8 cellular contexts compared by ENCODE assay signal in the genomic region with DNA sequence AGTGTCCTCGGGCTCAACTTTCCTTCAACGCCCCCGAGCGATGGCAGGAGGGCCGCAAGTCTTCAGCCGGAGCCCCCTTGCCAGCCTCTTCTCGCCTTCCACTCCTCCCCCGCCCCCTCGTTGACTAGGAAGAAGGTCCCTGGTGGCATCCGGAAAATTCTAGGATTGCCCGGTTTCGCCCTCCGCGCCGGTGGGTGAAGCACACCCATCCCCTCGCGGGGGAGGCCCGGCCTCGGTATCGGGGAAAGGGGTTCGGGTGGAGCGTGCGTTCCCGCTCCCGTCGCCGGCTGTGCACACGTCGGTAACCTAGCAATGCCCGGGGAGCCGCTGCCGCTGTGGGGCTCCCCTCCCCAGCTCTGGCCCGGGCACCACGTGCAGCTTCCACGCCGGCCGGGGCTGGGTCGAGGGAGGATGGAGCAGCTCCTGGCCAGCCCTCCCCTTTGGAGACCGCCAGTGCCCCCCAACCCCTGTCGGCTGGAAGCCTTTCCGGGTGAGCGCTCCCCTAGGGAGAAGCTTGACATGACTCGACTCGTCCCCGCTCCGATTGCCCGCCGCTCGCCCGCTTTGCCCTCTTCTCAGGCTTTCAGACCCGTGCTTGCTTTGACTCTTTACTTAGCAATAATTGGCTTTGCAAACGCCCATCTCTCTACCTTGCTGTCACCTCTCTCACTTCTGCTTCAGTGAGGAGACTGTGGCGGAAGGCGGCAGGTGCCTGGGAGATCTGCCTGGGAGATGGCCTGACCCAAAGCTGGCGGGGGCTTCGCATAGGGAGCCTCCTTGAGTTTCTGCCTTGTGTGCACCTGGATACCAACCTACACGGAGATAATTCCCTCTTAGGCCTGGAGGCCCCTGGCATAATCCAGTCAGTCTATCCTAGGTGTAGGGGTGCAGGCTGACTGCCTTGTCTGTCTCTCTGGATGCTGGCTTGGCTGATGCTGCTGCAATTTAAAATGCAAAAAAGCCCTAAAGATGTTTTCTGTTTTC. TPM values are rescaled to one million over a fixed set of nuclear protein-coding genes. Genes with fewer than 3 reads are reported as not detected.
DNase-seq lines count a peak whose midpoint lies in the region; ATAC-seq and TF ChIP-seq lines count a peak whose summit lies in the region.

No MANE protein-coding gene starts in this region.

- no peak for TF ChIP-seq CTCF in WTC11 (IDR thresholded peaks at IDR 0.05)

- H3K27me3 Mint-ChIP-seq in WTC11 (ENCODE audit: low read depth): peaks cover 66% of the 10 kb centered on the region

- peak overlapping the region; percentile 80 for H3K4me3 Mint-ChIP-seq in WTC11

- ATAC-seq in WTC11 (peak; percentile 4; the same call in 1 of the 2 replicates), left cardiac atrium (peak; percentile 54 to 60), GM18498 (IDR thresholded peaks at IDR 0.05; ENCODE audit: unreplicated experiment) (no peak), HG03025 (IDR thresholded peaks at IDR 0.05; ENCODE audit: low FRiP score, unreplicated experiment) (no peak)

- H3K36me3 Mint-ChIP-seq in WTC11: no peaks in the 10 kb centered on the region

- POLR2A ChIA-PET in WTC11 (lab: Charles Lee): interaction anchor here (1.2 kb wide), 1 partner anchor 13 kb away, joined by 3 read pairs; no protein-coding TSS in a partner anchor

- no peaks in the 10 kb centered on the region for H3K9me3 Mint-ChIP-seq in WTC11

- no peak overlapping the region for H3K9ac ChIP-seq in rectal smooth muscle tissue (ENCODE audit: low read length)

- intact Hi-C loops in left cardiac atrium (cut with DNase I): loop anchor here in 1 of 2 donors (10.0 kb wide), 1 partner anchor 201 kb away; no protein-coding TSS in a partner anchor

- H3K4me1 Mint-ChIP-seq in WTC11: peaks cover 15% of the 10 kb centered on the region

- CTCF ChIA-PET in WTC11 (lab: Charles Lee): interaction anchor here (0.7 to 1.8 kb wide), 3 partner anchors 11 to 317 kb away, joined by 3 to 6 read pairs (median 3); no protein-coding TSS in a partner anchor

- H3K4me1 ChIP-seq in rectal smooth muscle tissue (ENCODE audit: control insufficient read depth, insufficient read depth, low read length): peaks cover 13% of the 10 kb centered on the region

- no peaks in the 10 kb centered on the region for H3K27me3 ChIP-seq in rectal smooth muscle tissue (ENCODE audit: control insufficient read depth, insufficient read depth, low read length)

- no peaks in the 10 kb centered on the region for H3K36me3 ChIP-seq in rectal smooth muscle tissue (ENCODE audit: control insufficient read depth, insufficient read depth, low read length)

- DNase-seq in DMS153 treated with DMSO at 0.1 percent for 48 hours (lab: John Stamatoyannopoulos, UW; ENCODE audit: unreplicated experiment): peak; percentile 22
- DNase-seq in DMS153 (lab: John Stamatoyannopoulos, UW): no peak
- peak; percentile 37 for DNase-seq in WTC11 (ENCODE audit: low spot score)
- DNase-seq in left cardiac atrium: peak; percentile 24
- no peak for DNase-seq in kidney tubule cell (ENCODE audit: low spot score)

- H3K27ac Mint-ChIP-seq in WTC11: no peak overlapping the region

- peak overlapping the region; percentile 70 for H3K4me3 ChIP-seq in rectal smooth muscle tissue (ENCODE audit: low read length)

- no peak overlapping the region for H3K27ac ChIP-seq in rectal smooth muscle tissue (ENCODE audit: low read depth, low read length)

TF ChIP-seq in WTC11, 78 proteins besides CTCF, POLR2A, EP300 and RAD21:
- TF ChIP-seq ZBTB21 (CRISPR knock-in tag; IDR thresholded peaks at IDR 0.05; ENCODE audit: borderline replicate concordance): no peak
- TF ChIP-seq, protein P1, sequence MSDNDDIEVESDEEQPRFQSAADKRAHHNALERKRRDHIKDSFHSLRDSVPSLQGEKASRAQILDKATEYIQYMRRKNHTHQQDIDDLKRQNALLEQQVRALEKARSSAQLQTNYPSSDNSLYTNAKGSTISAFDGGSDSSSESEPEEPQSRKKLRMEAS (CRISPR knock-in tag; IDR thresholded peaks at IDR 0.05): 0 out of 2 replicates have a peak, but pooled peaks have one; percentile 62
- TF ChIP-seq, protein P2, sequence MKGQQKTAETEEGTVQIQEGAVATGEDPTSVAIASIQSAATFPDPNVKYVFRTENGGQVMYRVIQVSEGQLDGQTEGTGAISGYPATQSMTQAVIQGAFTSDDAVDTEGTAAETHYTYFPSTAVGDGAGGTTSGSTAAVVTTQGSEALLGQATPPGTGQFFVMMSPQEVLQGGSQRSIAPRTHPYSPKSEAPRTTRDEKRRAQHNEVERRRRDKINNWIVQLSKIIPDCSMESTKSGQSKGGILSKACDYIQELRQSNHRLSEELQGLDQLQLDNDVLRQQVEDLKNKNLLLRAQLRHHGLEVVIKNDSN (CRISPR knock-in tag; IDR thresholded peaks at IDR 0.05): 0 out of 2 replicates have a peak, but pooled peaks have one; percentile 42
- TF ChIP-seq ZNF671 (CRISPR knock-in tag; IDR thresholded peaks at IDR 0.05): no peak

RNA-seq across cellular contexts. Expression of gene CACNA1D, which starts 1.4 kb away (rescaled TPM):
- total RNA-seq in WTC11 (2021) (1.8 to 3.6 TPM (median 2.3 TPM) in 3 replicates), left cardiac atrium (1 to 10 TPM; 2.4 to 6.9 TPM)

Comparison
In these comparisons a context has a peak if more than half of its experiments do, and no peak if none do; other contexts are left out.
1. DNase-seq: peak in DMS153 treated with DMSO at 0.1 percent for 48 hours (single experiment), WTC11 (single experiment) and left cardiac atrium (single experiment); none in DMS153 (single experiment) and kidney tubule cell (single experiment).
2. ATAC-seq: peak in WTC11 (single experiment) and left cardiac atrium (2 of 2); none in GM18498 (single experiment) and HG03025 (single experiment).